Comparison of ENCODE assay signal across 18 cellular contexts in genomic region chr9:88215181-88216131, GRCh38.
DNase-seq lines count a peak whose midpoint lies in the region; ATAC-seq and TF ChIP-seq lines count a peak whose summit lies in the region.
"Had no signal": no experiment of that assay in that cellular context is flagged by ENCODE, and none has a peak within 500 bp of the region (broad histone marks: within the 10 kb centered on the region; RNA-seq: fewer than 3 reads in every experiment).

No MANE protein-coding gene starts in this region.

- H3K14ac ChIP-seq in trophoblast cell (ENCODE audit: low read length) = no peak overlapping the region

- whole genome bisulfite sequencing in trophoblast cell (ENCODE audit: extremely low coverage, insufficient coverage, insufficient read length) = no CpG with 5 or more reads among the region's 10 CpGs

- H3K9me3 ChIP-seq in left ventricle myocardium inferior (replicated peaks) = peaks cover 13% of the 10 kb centered on the region
- H3K9me3 ChIP-seq in NT2/D1 (ENCODE audit: insufficient read depth, low read length) = peaks cover 14% of the 10 kb centered on the region
- H3K9me3 ChIP-seq in trophoblast cell (ENCODE audit: insufficient read depth, low read depth, low read length) = no peaks in the 10 kb centered on the region

- H2AFZ ChIP-seq in trophoblast cell (ENCODE audit: insufficient read depth, low read length, poor library complexity) = no peak overlapping the region

- H3K4me3 ChIP-seq in left ventricle myocardium inferior (no peak overlapping the region), NT2/D1 (ENCODE audit: insufficient read length, low read depth) (no peak overlapping the region), trophoblast cell (ENCODE audit: low read depth, low read length) (no peak overlapping the region)
- H3K4me3 ChIP-seq: BLaER1, GM12878 had no signal

- H3K27me3 ChIP-seq in left ventricle myocardium inferior (ENCODE audit: low read depth) = peaks cover 3% of the 10 kb centered on the region
- H3K27me3 ChIP-seq in NT2/D1 (ENCODE audit: insufficient read depth, insufficient read length) = no peaks in the 10 kb centered on the region
- H3K27me3 ChIP-seq in trophoblast cell (ENCODE audit: insufficient read depth, low read length) = no peaks in the 10 kb centered on the region
- H3K27me3 ChIP-seq: BLaER1 had no signal

- DNase-seq in left ventricle myocardium inferior (no peak), Right ventricle myocardium inferior (ENCODE audit: missing footprints) (no peak), NT2/D1 (ENCODE audit: low read depth, low spot score) (no peak), left kidney (ENCODE audit: low read depth, low spot score) (peak; percentile 36), trophoblast cell (peak in 1 of 2 donors; percentile 28), iPS-NIHi11 (ENCODE audit: low spot score) (no peak)
- DNase-seq in stimulated activated naive CD4-positive, alpha-beta T cell treated with Interleukin-2 at 50 U/mL for 16 hours (lab: John Stamatoyannopoulos, UW) = no peak
- DNase-seq: 8988T; AML-193; CD4-positive, CD25-positive, alpha-beta regulatory T cell; DMS79; GOT3; HCEC 1CT; HFFc6; IMR-90 had no signal

- peak overlapping the region; percentile 80 for H2BK120ac ChIP-seq in trophoblast cell (ENCODE audit: insufficient read depth, low read length, poor library complexity)

- no peaks in the 10 kb centered on the region for H3K36me3 ChIP-seq in left ventricle myocardium inferior
- no peaks in the 10 kb centered on the region for H3K36me3 ChIP-seq in NT2/D1 (ENCODE audit: insufficient read depth, insufficient read length, low read length)
- peaks cover 0 to 2% of the 10 kb centered on the region in 2 experiments for H3K36me3 ChIP-seq in trophoblast cell (ENCODE audit: control insufficient read depth in 1 of 2, insufficient read depth in 2 of 2, low read length in 2 of 2)
- H3K36me3 ChIP-seq: BLaER1 had no signal

- peak overlapping the region; percentile 56 for H2BK5ac ChIP-seq in trophoblast cell (ENCODE audit: low read depth, low read length, poor library complexity)

- H3K4me2 ChIP-seq in trophoblast cell (ENCODE audit: low read length) = no peak overlapping the region
- H3K4me2 ChIP-seq: BLaER1 had no signal

- H2AK5ac ChIP-seq in trophoblast cell (ENCODE audit: low read length) = peak overlapping the region; percentile 62

- H4K91ac ChIP-seq in trophoblast cell (ENCODE audit: low read depth, low read length) = peak overlapping the region; percentile 47

- H3K27ac ChIP-seq in left ventricle myocardium inferior (replicated peaks) (peak overlapping the region; percentile 30), trophoblast cell (ENCODE audit: low read depth, low read length) (peak overlapping the region; percentile 20)
- H3K27ac ChIP-seq: BLaER1 had no signal

- H3K23ac ChIP-seq in trophoblast cell (ENCODE audit: low read length) = no peak overlapping the region

- ATAC-seq in Right ventricle myocardium inferior (no peak), GM18858 (IDR thresholded peaks at IDR 0.05; ENCODE audit: unreplicated experiment) (no peak)
- ATAC-seq: GM12878 had no signal

- H3K18ac ChIP-seq in trophoblast cell (ENCODE audit: low read length) = no peak overlapping the region

- no peak for TF ChIP-seq CTCF in left ventricle myocardium inferior (IDR thresholded peaks at IDR 0.05; ENCODE audit: borderline replicate concordance)

- peaks cover 3% of the 10 kb centered on the region for H3K79me2 ChIP-seq in trophoblast cell (ENCODE audit: control insufficient read depth, insufficient read depth, low read length, poor library complexity)

- no peak overlapping the region for H4K8ac ChIP-seq in trophoblast cell (ENCODE audit: low read depth, low read length)

- intact Hi-C loops in left ventricle myocardium inferior (cut with micrococcal nuclease) (no loop called here), Right ventricle myocardium inferior (cut with DNase I) (no loop called here)

- peaks cover 15% of the 10 kb centered on the region for H3K79me1 ChIP-seq in trophoblast cell (ENCODE audit: low read length)

- H3K4me1 ChIP-seq in left ventricle myocardium inferior = peaks cover 15% of the 10 kb centered on the region
- peaks cover 5% of the 10 kb centered on the region for H3K4me1 ChIP-seq in NT2/D1 (ENCODE audit: insufficient read depth, insufficient read length)
- H3K4me1 ChIP-seq in trophoblast cell (ENCODE audit: control insufficient read depth in 1 of 2, insufficient read depth in 2 of 2, low read length in 2 of 2) = peaks cover 8 to 14% of the 10 kb centered on the region in 2 experiments

- no peak overlapping the region for H4K12ac ChIP-seq in trophoblast cell (ENCODE audit: low read depth, low read length)

- peak overlapping the region; percentile 92 for H2BK12ac ChIP-seq in trophoblast cell (ENCODE audit: low read length)

- H3K9ac ChIP-seq in NT2/D1 (ENCODE audit: insufficient read length, low read depth) (peak overlapping the region; percentile 17), trophoblast cell (ENCODE audit: low read length) (no peak overlapping the region)
- H3K9ac ChIP-seq: BLaER1 had no signal

- no peak overlapping the region for H3K4ac ChIP-seq in trophoblast cell (ENCODE audit: low read depth, low read length)
